In the genomic region with DNA sequence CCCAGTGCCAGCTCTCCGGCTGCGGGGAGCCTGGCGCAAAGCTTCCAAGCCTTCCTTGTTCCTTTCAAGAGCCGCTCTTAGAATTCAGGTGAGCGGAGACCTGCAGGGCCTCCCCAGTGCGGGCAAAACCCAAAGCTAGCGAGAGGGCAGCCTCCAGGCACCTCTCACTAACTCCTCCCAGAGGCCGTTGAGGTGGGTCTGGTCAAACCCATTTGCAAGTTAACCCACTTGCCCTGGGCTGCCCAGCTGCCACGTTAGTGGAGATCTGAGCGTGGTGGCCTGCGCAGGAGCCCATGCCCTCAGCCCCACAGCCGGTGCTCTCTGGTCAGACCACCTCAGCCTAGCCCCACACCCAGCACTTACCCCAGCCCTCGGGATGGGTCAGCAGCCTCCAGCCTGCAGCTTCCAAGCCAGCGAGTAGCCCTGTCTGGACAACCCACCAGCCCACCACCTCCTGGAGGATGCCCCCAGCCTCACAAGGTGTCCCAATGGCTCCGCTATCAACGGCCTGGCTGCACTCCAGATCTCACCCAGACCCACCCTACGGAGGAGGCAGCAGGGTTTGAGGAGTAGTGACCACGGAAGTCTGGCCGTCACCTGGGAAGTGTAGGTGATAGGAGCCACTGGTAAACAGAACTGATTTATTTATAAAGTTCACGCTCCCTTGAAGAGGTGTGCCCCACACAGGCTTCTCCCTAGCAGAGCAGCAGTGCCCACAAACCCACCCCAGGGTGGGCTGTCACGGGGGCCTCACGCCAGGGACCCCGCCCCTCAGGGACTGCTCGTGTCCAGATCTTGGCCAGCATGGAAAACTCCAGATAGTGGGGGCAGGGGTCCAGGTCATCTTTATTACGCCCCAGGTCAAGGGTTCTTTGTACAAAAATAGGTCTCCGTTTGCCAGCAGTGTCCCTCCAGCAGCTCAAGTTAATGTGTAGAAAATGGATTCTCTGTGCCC, we compare ENCODE assay signal across 8 cellular contexts. TPM values are rescaled to one million over a fixed set of nuclear protein-coding genes. Genes with fewer than 3 reads are reported as not detected.
DNase-seq lines count a peak whose midpoint lies in the region; ATAC-seq and TF ChIP-seq lines count a peak whose summit lies in the region.

No MANE protein-coding gene starts in this region.

- H4K20me1 ChIP-seq in BLaER1 = peaks cover 80% of the 10 kb centered on the region
- H4K20me1 ChIP-seq in MM.1S (ENCODE audit: insufficient read depth, low read length) = no peaks in the 10 kb centered on the region

- no peak overlapping the region for H2AFZ ChIP-seq in MM.1S (ENCODE audit: low read length)

- no peaks in the 10 kb centered on the region for H3K9me3 Mint-ChIP-seq in natural killer cell treated with Interleukin-12 subunit alpha and Interleukin-12 subunit beta and Interleukin-15 and Interleukin-18, amount 100 ng/mL, for 72 hours

- H3K27me3 Mint-ChIP-seq in natural killer cell treated with Interleukin-12 subunit alpha and Interleukin-12 subunit beta and Interleukin-15 and Interleukin-18, amount 100 ng/mL, for 72 hours = peaks cover 0 to 4% of the 10 kb centered on the region in 2 donors

- H3F3A ChIP-seq in MM.1S (ENCODE audit: insufficient read depth, low read length) = peaks cover 5% of the 10 kb centered on the region; the same call in 1 of the 2 replicates

- H3K9me2 ChIP-seq in MM.1S (replicated peaks; ENCODE audit: insufficient read depth, low read length) = no peaks in the 10 kb centered on the region

- H3K4me3 Mint-ChIP-seq in natural killer cell treated with Interleukin-12 subunit alpha and Interleukin-12 subunit beta and Interleukin-15 and Interleukin-18, amount 100 ng/mL, for 72 hours = peak overlapping the region; percentile 65

- H3K27me3 ChIP-seq in BLaER1 (peaks cover 84% of the 10 kb centered on the region), MM.1S (replicated peaks; ENCODE audit: insufficient read depth, low read length) (peaks cover 63% of the 10 kb centered on the region)
- peaks cover 33% of the 10 kb centered on the region for H3K27me3 ChIP-seq in effector memory CD4-positive, alpha-beta T cell (replicated peaks; ENCODE audit: control insufficient read depth, insufficient read depth, low read length, poor library complexity, severe bottlenecking)

- no peaks in the 10 kb centered on the region for H3K79me2 ChIP-seq in MM.1S (ENCODE audit: low read length)

- DNase-seq in Jurkat, Clone E6-1 (ENCODE audit: low read depth, low spot score) = no peak
- DNase-seq in effector memory CD4-positive, alpha-beta T cell = no peak
- no peak for DNase-seq in natural killer cell treated with Interleukin-12 subunit alpha and Interleukin-12 subunit beta and Interleukin-15 and Interleukin-18, amount 100 ng/mL, for 72 hours (ENCODE audit: low spot score)
- DNase-seq in MM.1S = no peak
- no peak for DNase-seq in DMS114 treated with DMSO at 0.1 percent for 48 hours (lab: John Stamatoyannopoulos, UW; ENCODE audit: unreplicated experiment)
- DNase-seq in effector CD8-positive, alpha-beta T cell (lab: John Stamatoyannopoulos, UW) = no peak

- H3K9me3 ChIP-seq in BLaER1 (peaks cover 17% of the 10 kb centered on the region), MM.1S (replicated peaks; ENCODE audit: insufficient read depth, low read length) (no peaks in the 10 kb centered on the region)
- no peaks in the 10 kb centered on the region for H3K9me3 ChIP-seq in effector memory CD4-positive, alpha-beta T cell (ENCODE audit: control insufficient read depth, low read length)

- no peaks in the 10 kb centered on the region for H3K36me3 ChIP-seq in BLaER1
- no peaks in the 10 kb centered on the region for H3K36me3 ChIP-seq in effector memory CD4-positive, alpha-beta T cell (ENCODE audit: control insufficient read depth, insufficient read depth, low read length)
- H3K36me3 ChIP-seq in MM.1S (replicated peaks; ENCODE audit: insufficient read depth, low read length) = no peaks in the 10 kb centered on the region

- peak overlapping the region; percentile 23 to 43 for H3K27ac Mint-ChIP-seq in natural killer cell treated with Interleukin-12 subunit alpha and Interleukin-12 subunit beta and Interleukin-15 and Interleukin-18, amount 100 ng/mL, for 72 hours

- peak overlapping the region; percentile 86 for H3K4me2 ChIP-seq in BLaER1
- H3K4me2 ChIP-seq in MM.1S (ENCODE audit: low read depth, low read length) = no peak overlapping the region

- TF ChIP-seq CTCF in MM.1S (IDR thresholded peaks at IDR 0.05; ENCODE audit: low read length) = no peak

- no peak for ATAC-seq in natural killer cell treated with Interleukin-12 subunit alpha and Interleukin-12 subunit beta and Interleukin-15 and Interleukin-18, amount 100 ng/mL, for 72 hours
- ATAC-seq in HG03565 (IDR thresholded peaks at IDR 0.05; ENCODE audit: unreplicated experiment) = no peak

- no peak overlapping the region for H3K4me3 ChIP-seq in BLaER1
- peak overlapping the region; percentile 48 for H3K4me3 ChIP-seq in Jurkat, Clone E6-1 (ENCODE audit: low read length)
- H3K4me3 ChIP-seq in effector memory CD4-positive, alpha-beta T cell (ENCODE audit: insufficient read depth, low read depth, low read length, poor library complexity, severe bottlenecking) = peak overlapping the region; percentile 50
- no peak overlapping the region for H3K4me3 ChIP-seq in MM.1S (ENCODE audit: low read length)

- H3K9ac ChIP-seq in BLaER1 (no peak overlapping the region), MM.1S (ENCODE audit: low read length) (no peak overlapping the region)

- peaks cover 25 to 30% of the 10 kb centered on the region in 2 donors for H3K4me1 Mint-ChIP-seq in natural killer cell treated with Interleukin-12 subunit alpha and Interleukin-12 subunit beta and Interleukin-15 and Interleukin-18, amount 100 ng/mL, for 72 hours (ENCODE audit: low read depth in 2 of 2)

- H3K27ac ChIP-seq in BLaER1 (no peak overlapping the region), MM.1S (ENCODE audit: low read length) (no peak overlapping the region)
- no peak overlapping the region for H3K27ac ChIP-seq in effector memory CD4-positive, alpha-beta T cell (ENCODE audit: insufficient read depth, low read length, poor library complexity, severe bottlenecking)

- H3K4me1 ChIP-seq in BLaER1 (peaks cover 59% of the 10 kb centered on the region), MM.1S (ENCODE audit: low read length) (peaks cover 7% of the 10 kb centered on the region; the same call in 1 of the 2 replicates)
- peaks cover 23% of the 10 kb centered on the region for H3K4me1 ChIP-seq in effector memory CD4-positive, alpha-beta T cell (ENCODE audit: control insufficient read depth, insufficient read depth, low read length, poor library complexity, severe bottlenecking)

- no peaks in the 10 kb centered on the region for H3K36me3 Mint-ChIP-seq in natural killer cell treated with Interleukin-12 subunit alpha and Interleukin-12 subunit beta and Interleukin-15 and Interleukin-18, amount 100 ng/mL, for 72 hours

RNA-seq across cellular contexts. Expression of a gene that starts 2.2 kb away (rescaled TPM):
- 0.47 TPM for polyA plus RNA-seq in Jurkat, Clone E6-1 (2012; ENCODE audit: insufficient read depth, insufficient read length)
- 1 to 10 TPM; 2.5 to 5.3 TPM for total RNA-seq in natural killer cell treated with Interleukin-12 subunit alpha and Interleukin-12 subunit beta and Interleukin-15 and Interleukin-18, amount 100 ng/mL, for 72 hours

RNA-seq across cellular contexts. Expression of a gene that starts 33.6 kb away (rescaled TPM):
- 0.54 TPM for polyA plus RNA-seq in Jurkat, Clone E6-1 (2012; ENCODE audit: insufficient read depth, insufficient read length)
- total RNA-seq in natural killer cell treated with Interleukin-12 subunit alpha and Interleukin-12 subunit beta and Interleukin-15 and Interleukin-18, amount 100 ng/mL, for 72 hours = 1 to 10 TPM; 7.2 to 7.6 TPM

RNA-seq across cellular contexts. Expression of a gene that starts 33.7 kb away (rescaled TPM):
- 0.44 TPM for polyA plus RNA-seq in Jurkat, Clone E6-1 (2012; ENCODE audit: insufficient read depth, insufficient read length)
- 1 to 10 TPM; 4.3 to 9.9 TPM for total RNA-seq in natural killer cell treated with Interleukin-12 subunit alpha and Interleukin-12 subunit beta and Interleukin-15 and Interleukin-18, amount 100 ng/mL, for 72 hours

Comparison
In these comparisons a context has a peak if more than half of its experiments do, and no peak if none do; other contexts are left out.
1. H3K4me3 ChIP-seq: peak in Jurkat, Clone E6-1 (single experiment) and effector memory CD4-positive, alpha-beta T cell (single experiment); none in BLaER1 (single experiment) and MM.1S (single experiment).